15 cellular contexts compared by ENCODE assay signal in genomic region chr4:2836391-2836859, GRCh38. TPM values are rescaled to one million over a fixed set of nuclear protein-coding genes. Genes with fewer than 3 reads are reported as not detected.
A peak's percentile ranks its signal among the peaks of the same experiment; 100 is the strongest.
DNase-seq lines count a peak whose midpoint lies in the region; ATAC-seq and TF ChIP-seq lines count a peak whose summit lies in the region.
"Had no signal": no experiment of that assay in that cellular context is flagged by ENCODE, and none has a peak within 500 bp of the region (broad histone marks: within the 10 kb centered on the region; RNA-seq: fewer than 3 reads in every experiment).

No MANE protein-coding gene starts in this region.

- H3K4me3 ChIP-seq in naive thymus-derived CD4-positive, alpha-beta T cell (ENCODE audit: low read length) = no peak overlapping the region
- H3K4me3 ChIP-seq in uterus = no peak overlapping the region
- no peak overlapping the region for H3K4me3 ChIP-seq in breast epithelium
- H3K4me3 ChIP-seq: gastroesophageal sphincter had no signal

- CTCF ChIA-PET in naive thymus-derived CD4-positive, alpha-beta T cell (lab: Charles Lee) = interaction anchor here (0.7 to 1.5 kb wide), 2 partner anchors 17 to 81 kb away, joined by 3 read pairs; no protein-coding TSS in a partner anchor
- CTCF ChIA-PET in MCF 10A (lab: Yijun Ruan, JAX) = no interaction called here

- TF ChIP-seq CTCF in uterus (IDR thresholded peaks at IDR 0.05) = no peak
- no peak for TF ChIP-seq CTCF in MCF 10A (IDR thresholded peaks at IDR 0.05; ENCODE audit: unreplicated experiment)
- no peak for TF ChIP-seq CTCF in breast epithelium (IDR thresholded peaks at IDR 0.05)

- peaks cover 65% of the 10 kb centered on the region for H3K4me1 Mint-ChIP-seq in activated naive CD8-positive, alpha-beta T cell treated with anti-CD3 and anti-CD28 coated beads, Interleukin-2, amount 50 U/mL, for 24 hours
- H3K4me1 Mint-ChIP-seq in naive thymus-derived CD4-positive, alpha-beta T cell = peaks cover 39 to 71% (median 47%) of the 10 kb centered on the region in 7 donors
- H3K4me1 Mint-ChIP-seq in MCF 10A (ENCODE audit: insufficient read depth, unreplicated experiment) = no peaks in the 10 kb centered on the region

- H3K27me3 Mint-ChIP-seq in activated naive CD8-positive, alpha-beta T cell treated with anti-CD3 and anti-CD28 coated beads, Interleukin-2, amount 50 U/mL, for 24 hours = no peaks in the 10 kb centered on the region
- no peaks in the 10 kb centered on the region for H3K27me3 Mint-ChIP-seq in naive thymus-derived CD4-positive, alpha-beta T cell
- H3K27me3 Mint-ChIP-seq in MCF 10A (ENCODE audit: insufficient read depth, unreplicated experiment) = no peaks in the 10 kb centered on the region

- H3K36me3 ChIP-seq in naive thymus-derived CD4-positive, alpha-beta T cell (ENCODE audit: control insufficient read depth in 2 of 3, insufficient read depth in 3 of 3, low read length in 3 of 3) = peaks cover 0 to 27% (median 0%) of the 10 kb centered on the region in 3 experiments
- H3K36me3 ChIP-seq in uterus (no peaks in the 10 kb centered on the region), breast epithelium (peaks cover 10% of the 10 kb centered on the region)

- peak overlapping the region; percentile 82 for H3K27ac ChIP-seq in naive thymus-derived CD4-positive, alpha-beta T cell (ENCODE audit: low read depth, low read length)
- H3K27ac ChIP-seq in uterus (peak overlapping the region; percentile 81 to 83), breast epithelium (peak overlapping the region in 1 of 2 donors; percentile 63)

- no peak overlapping the region for H3K4me3 Mint-ChIP-seq in activated naive CD8-positive, alpha-beta T cell treated with anti-CD3 and anti-CD28 coated beads, Interleukin-2, amount 50 U/mL, for 24 hours
- peak overlapping the region in 8 of 10 donors; percentile 5 to 94 (median 24) for H3K4me3 Mint-ChIP-seq in naive thymus-derived CD4-positive, alpha-beta T cell
- no peak overlapping the region for H3K4me3 Mint-ChIP-seq in MCF 10A (ENCODE audit: unreplicated experiment)

- BruUV-seq in MCF 10A (replicated peaks; lab: Mats Ljungman, UMichigan) = no TSS peak

- H3K36me3 Mint-ChIP-seq in activated naive CD8-positive, alpha-beta T cell treated with anti-CD3 and anti-CD28 coated beads, Interleukin-2, amount 50 U/mL, for 24 hours (ENCODE audit: low read depth) = peaks cover 12% of the 10 kb centered on the region
- peaks cover 0 to 22% (median 9%) of the 10 kb centered on the region in 5 donors for H3K36me3 Mint-ChIP-seq in naive thymus-derived CD4-positive, alpha-beta T cell
- H3K36me3 Mint-ChIP-seq in MCF 10A (ENCODE audit: insufficient read depth, unreplicated experiment) = peaks cover 26% of the 10 kb centered on the region

- H3K27ac Mint-ChIP-seq in activated naive CD8-positive, alpha-beta T cell treated with anti-CD3 and anti-CD28 coated beads, Interleukin-2, amount 50 U/mL, for 24 hours = peak overlapping the region; percentile 34
- H3K27ac Mint-ChIP-seq in naive thymus-derived CD4-positive, alpha-beta T cell = peak overlapping the region; percentile 59 to 95 (median 84)
- no peak overlapping the region for H3K27ac Mint-ChIP-seq in MCF 10A (ENCODE audit: low read depth, unreplicated experiment)

- TF ChIP-seq POLR2A in uterus (IDR thresholded peaks at IDR 0.05) = no peak
- no peak for TF ChIP-seq POLR2A in breast epithelium (IDR thresholded peaks at IDR 0.05)

- POLR2A ChIA-PET in naive thymus-derived CD4-positive, alpha-beta T cell (lab: Charles Lee) = interaction anchor here (0.9 to 7.6 kb wide), 3 partner anchors 21 to 127 kb away, joined by 3 to 100 read pairs (median 7); partner anchors contain the start of genes GRK4 and NOP14
- POLR2A ChIA-PET in MCF 10A (lab: Yijun Ruan, JAX) = no interaction called here

- H3K9me3 ChIP-seq in naive thymus-derived CD4-positive, alpha-beta T cell (ENCODE audit: control insufficient read depth in 2 of 3, low read length in 3 of 3) = no peaks in the 10 kb centered on the region
- no peaks in the 10 kb centered on the region for H3K9me3 ChIP-seq in uterus
- no peaks in the 10 kb centered on the region for H3K9me3 ChIP-seq in breast epithelium
- H3K9me3 ChIP-seq: gastroesophageal sphincter had no signal

- intact Hi-C loops in left ventricle myocardium superior (cut with micrococcal nuclease) (no loop called here), left cardiac atrium (cut with DNase I) (no loop called here), uterus (cut with DNase I; ENCODE audit: low total_unique reads) (no loop called here), MCF 10A (cut with micrococcal nuclease) (no loop called here), breast epithelium (cut with DNase I; ENCODE audit: low total_unique reads) (loop anchor here (10.0 kb wide), 1 partner anchor 822 kb away; no protein-coding TSS in a partner anchor)
- intact Hi-C loops in naive thymus-derived CD4-positive, alpha-beta T cell (cut with micrococcal nuclease) = no loop called here

- ATAC-seq in left ventricle myocardium superior (no peak), left cardiac atrium (no peak)
- ATAC-seq in activated naive CD8-positive, alpha-beta T cell treated with anti-CD3 and anti-CD28 coated beads, Interleukin-2, amount 50 U/mL, for 24 hours = no peak
- ATAC-seq in naive thymus-derived CD4-positive, alpha-beta T cell = no peak
- ATAC-seq: gastroesophageal sphincter had no signal

- H3K27me3 ChIP-seq in naive thymus-derived CD4-positive, alpha-beta T cell (ENCODE audit: control insufficient read depth in 2 of 2, insufficient read depth in 2 of 2, low read length in 2 of 2) = no peaks in the 10 kb centered on the region
- H3K27me3 ChIP-seq in uterus (no peaks in the 10 kb centered on the region), breast epithelium (no peaks in the 10 kb centered on the region)
- H3K27me3 ChIP-seq: gastroesophageal sphincter had no signal

- peaks cover 5% of the 10 kb centered on the region for H3K9me3 Mint-ChIP-seq in activated naive CD8-positive, alpha-beta T cell treated with anti-CD3 and anti-CD28 coated beads, Interleukin-2, amount 50 U/mL, for 24 hours
- peaks cover 0 to 5% (median 3%) of the 10 kb centered on the region in 11 donors for H3K9me3 Mint-ChIP-seq in naive thymus-derived CD4-positive, alpha-beta T cell
- no peaks in the 10 kb centered on the region for H3K9me3 Mint-ChIP-seq in MCF 10A (ENCODE audit: unreplicated experiment)

- DNase-seq in left ventricle myocardium superior (peak; percentile 28), left cardiac atrium (no peak), uterus (peak; percentile 14 to 15), LoVo (ENCODE audit: low spot score) (no peak), MCF 10A (ENCODE audit: unreplicated experiment) (no peak), breast epithelium (ENCODE audit: low spot score in 2 of 2) (no peak)
- DNase-seq in activated naive CD8-positive, alpha-beta T cell treated with anti-CD3 and anti-CD28 coated beads, Interleukin-2, amount 50 U/mL, for 24 hours = no peak
- peak in 1 of 9 donors; percentile 4 for DNase-seq in naive thymus-derived CD4-positive, alpha-beta T cell
- DNase-seq: activated CD4-positive, alpha-beta T cell treated with anti-CD3 and anti-CD28 coated beads, Interleukin-2, amount 50 U/mL, for 4 hours; DND-41; GOT3; kidney glomerular epithelial cell; OCI-M1; SW 1271 had no signal

- H3K4me1 ChIP-seq in naive thymus-derived CD4-positive, alpha-beta T cell (ENCODE audit: control insufficient read depth in 2 of 2, insufficient read depth in 2 of 2, low read length in 2 of 2) = peaks cover 50 to 54% of the 10 kb centered on the region in 2 donors
- H3K4me1 ChIP-seq in uterus = peaks cover 6 to 11% of the 10 kb centered on the region in 2 donors
- H3K4me1 ChIP-seq in breast epithelium = no peaks in the 10 kb centered on the region

RNA-seq across cellular contexts. Expression of gene ADD1, which starts 7.2 kb away (rescaled TPM):
- total RNA-seq in left ventricle myocardium superior (228 TPM), left cardiac atrium (100 to 1,000 TPM; 200 to 209 TPM), uterus (100 to 1,000 TPM; 161 to 403 (median 225) TPM), MCF 10A (2022) (131 and 161 TPM in 2 replicates), breast epithelium (100 to 1,000 TPM; 161 to 193 (median 181) TPM)
- 100 to 1,000 TPM; 211 to 300 (median 282) TPM for total RNA-seq in naive thymus-derived CD4-positive, alpha-beta T cell
- polyA plus RNA-seq in naive thymus-derived CD4-positive, alpha-beta T cell = 100 to 1,000 TPM; 152 to 164 TPM

RNA-seq across cellular contexts. Expression of gene SH3BP2, which starts 43.5 kb away (rescaled TPM):
- total RNA-seq in left ventricle myocardium superior (25.6 TPM), left cardiac atrium (10 to 100 TPM; 28.3 to 28.5 TPM), uterus (10 to 100 TPM in 3 of 4 donors, 1 to 10 TPM in 1; 6.4 to 50.0 (median 29.3) TPM), MCF 10A (2022) (48.4 and 57.9 TPM in 2 replicates), breast epithelium (10 to 100 TPM; 40.5 to 74.8 (median 59.3) TPM)
- 100 to 1,000 TPM in 1 of 5 experiments, 10 to 100 TPM in 4; 22.7 to 269 (median 59.6) TPM for total RNA-seq in naive thymus-derived CD4-positive, alpha-beta T cell
- polyA plus RNA-seq in naive thymus-derived CD4-positive, alpha-beta T cell = 10 to 100 TPM in 1 of 2 donors, 1 to 10 TPM in 1; 5.9 to 11.3 TPM

Comparison
In these comparisons a context has a peak if more than half of its experiments do, and no peak if none do; other contexts are left out.
1. DNase-seq: peak in left ventricle myocardium superior (single experiment) and uterus (2 of 2); none in left cardiac atrium (single experiment), activated naive CD8-positive, alpha-beta T cell treated with anti-CD3 and anti-CD28 coated beads, Interleukin-2, amount 50 U/mL, for 24 hours (single experiment), LoVo (single experiment), MCF 10A (single experiment) and breast epithelium (0 of 2).
2. H3K4me3 Mint-ChIP-seq: peak in naive thymus-derived CD4-positive, alpha-beta T cell (8 of 10); none in activated naive CD8-positive, alpha-beta T cell treated with anti-CD3 and anti-CD28 coated beads, Interleukin-2, amount 50 U/mL, for 24 hours (single experiment) and MCF 10A (single experiment).